ENCODE assay signal across 14 cellular contexts in the genomic region with DNA sequence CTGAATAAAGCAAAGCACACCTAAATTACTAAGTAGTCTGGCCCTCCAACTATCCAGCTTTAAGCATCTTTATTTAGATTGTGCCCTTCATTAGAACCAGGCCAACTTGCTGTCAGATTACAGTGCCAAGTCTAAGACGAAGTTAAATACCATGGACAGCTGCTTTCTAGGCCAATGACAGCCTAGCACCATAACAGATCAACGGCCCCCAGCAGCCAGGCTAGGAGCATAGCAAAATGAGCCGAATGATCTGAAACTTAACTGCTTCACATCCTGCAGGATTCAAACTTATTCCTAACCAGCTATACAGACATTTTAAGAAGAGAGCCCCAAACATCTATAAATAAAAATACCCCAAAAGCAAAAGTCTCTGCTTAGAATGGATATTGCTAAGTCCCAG. TPM values are rescaled to one million over a fixed set of nuclear protein-coding genes. Genes with fewer than 3 reads are reported as not detected.
A peak's percentile ranks its signal among the peaks of the same experiment; 100 is the strongest.
DNase-seq lines count a peak whose midpoint lies in the region; ATAC-seq and TF ChIP-seq lines count a peak whose summit lies in the region.
"Had no signal": no experiment of that assay in that cellular context is flagged by ENCODE, and none has a peak within 500 bp of the region (broad histone marks: within the 10 kb centered on the region; RNA-seq: fewer than 3 reads in every experiment).

No MANE protein-coding gene starts in this region.

- BruUV-seq in Caco-2 (replicated peaks; lab: Mats Ljungman, UMichigan), result no TSS peak

- no peak for TF ChIP-seq POLR2A in heart left ventricle (IDR thresholded peaks at IDR 0.05)

- H3K9me3 ChIP-seq in cardiac muscle cell (ENCODE audit: low read depth), result no peaks in the 10 kb centered on the region
- H3K9me3 ChIP-seq in heart left ventricle, result peaks cover 0 to 3% (median 0%) of the 10 kb centered on the region in 12 donors
- H3K9me3 ChIP-seq in RWPE2 (ENCODE audit: severe bottlenecking), result no peaks in the 10 kb centered on the region
- H3K9me3 ChIP-seq in Caco-2, result no peaks in the 10 kb centered on the region
- H3K9me3 ChIP-seq: left ventricle myocardium inferior had no signal

- intact Hi-C loops in heart left ventricle (cut with DNase I), result no loop called here
- intact Hi-C loops in Caco-2 (cut with micrococcal nuclease; ENCODE audit: unreplicated experiment), result no loop called here

- CTCF ChIA-PET in Caco-2 (lab: Charles Lee) (no interaction called here), GM10248 (lab: Yijun Ruan, JAX) (no interaction called here)

- no peaks in the 10 kb centered on the region for H3K36me3 Mint-ChIP-seq in Caco-2 (ENCODE audit: insufficient read depth, unreplicated experiment)

- H3K27ac ChIP-seq in cardiac muscle cell (no peak overlapping the region), heart left ventricle (no peak overlapping the region), RWPE2 (ENCODE audit: poor library complexity, severe bottlenecking) (no peak overlapping the region), foreskin keratinocyte (no peak overlapping the region)
- H3K27ac ChIP-seq: left ventricle myocardium inferior, stomach had no signal

- no peaks in the 10 kb centered on the region for H3K4me1 Mint-ChIP-seq in Caco-2 (ENCODE audit: low read depth, unreplicated experiment)
- H3K4me1 Mint-ChIP-seq: activated B cell treated with CpG ODN at 0.5 μM for 24 hours had no signal

- no peak overlapping the region for H3K4me3 Mint-ChIP-seq in Caco-2 (ENCODE audit: unreplicated experiment)
- H3K4me3 Mint-ChIP-seq: activated B cell treated with CpG ODN at 0.5 μM for 24 hours had no signal

- H3K36me3 ChIP-seq in cardiac muscle cell (no peaks in the 10 kb centered on the region), heart left ventricle (no peaks in the 10 kb centered on the region), RWPE2 (ENCODE audit: low read depth) (no peaks in the 10 kb centered on the region), Caco-2 (ENCODE audit: control insufficient read depth, insufficient read depth, low read length) (no peaks in the 10 kb centered on the region)
- H3K36me3 ChIP-seq: left ventricle myocardium inferior, stomach had no signal

- H3K4me1 ChIP-seq in cardiac muscle cell (ENCODE audit: low read depth) (no peaks in the 10 kb centered on the region), heart left ventricle (no peaks in the 10 kb centered on the region), RWPE2 (ENCODE audit: insufficient read depth, poor library complexity, severe bottlenecking) (no peaks in the 10 kb centered on the region), foreskin keratinocyte (no peaks in the 10 kb centered on the region), Caco-2 (no peaks in the 10 kb centered on the region)
- H3K4me1 ChIP-seq: left ventricle myocardium inferior, stomach had no signal

- POLR2A ChIA-PET in Caco-2 (lab: Charles Lee) (no interaction called here), GM10248 (lab: Yijun Ruan, JAX) (no interaction called here)

- H3K27me3 Mint-ChIP-seq in Caco-2 (ENCODE audit: insufficient read depth, unreplicated experiment), result peaks cover 6% of the 10 kb centered on the region

- WGBS in heart left ventricle, 4 donors, result 5 to 9% (median 7%) methylated on average over 3 of the region's 3 CpGs

- H3K4me3 ChIP-seq in cardiac muscle cell, result no peak overlapping the region
- H3K4me3 ChIP-seq in heart left ventricle, result no peak overlapping the region
- H3K4me3 ChIP-seq in RWPE2 (ENCODE audit: severe bottlenecking), result no peak overlapping the region
- H3K4me3 ChIP-seq in Caco-2 (ENCODE audit: low read depth, low read length), result no peak overlapping the region
- H3K4me3 ChIP-seq: left ventricle myocardium inferior, stomach had no signal

- H3K27me3 ChIP-seq in cardiac muscle cell (peaks cover 27% of the 10 kb centered on the region), heart left ventricle (peaks cover 0 to 13% (median 0%) of the 10 kb centered on the region in 9 donors), RWPE2 (ENCODE audit: insufficient read depth, poor library complexity, severe bottlenecking) (peaks cover 22% of the 10 kb centered on the region), foreskin keratinocyte (peaks cover 21% of the 10 kb centered on the region), Caco-2 (replicated peaks; ENCODE audit: control insufficient read depth, insufficient read depth, low read length) (no peaks in the 10 kb centered on the region)

- TF ChIP-seq CTCF in cardiac muscle cell (IDR thresholded peaks at IDR 0.05; ENCODE audit: low read depth, low read length) (no peak), heart left ventricle (IDR thresholded peaks at IDR 0.05) (no peak), RWPE2 (IDR thresholded peaks at IDR 0.05; ENCODE audit: poor library complexity, severe bottlenecking) (no peak), foreskin keratinocyte (conservative IDR thresholded peaks at IDR 0.05) (no peak), Caco-2 (IDR thresholded peaks at IDR 0.05; ENCODE audit: insufficient read depth in 1 of 2, low read depth in 1 of 2, low read length in 1 of 2, severe bottlenecking in 1 of 2, unreplicated experiment in 1 of 2) (no peak), GM10248 (IDR thresholded peaks at IDR 0.05; ENCODE audit: control extremely low read depth, extremely low read depth, low read depth, missing control alignments) (no peak)

- H3K27ac Mint-ChIP-seq in Caco-2 (ENCODE audit: unreplicated experiment), result no peak overlapping the region
- H3K27ac Mint-ChIP-seq: activated B cell treated with CpG ODN at 0.5 μM for 24 hours; activated T-helper 2 cell treated with anti-CD3 and anti-CD28 coated beads, Interferon-gamma antibody, Interleukin-2, Interleukin-4, amounts not matched to agents 10 μg/mL and 5 μg/mL and 100 μg/mL, durations not matched to agents 14 hours and 24 hours and 36 hours had no signal

- DNase-seq in cardiac muscle cell (ENCODE audit: low read depth in 1 of 2, low spot score in 1 of 2), result peak; percentile 53 to 77
- DNase-seq in heart left ventricle, result no peak
- DNase-seq in RWPE2 (ENCODE audit: low spot score), result no peak
- no peak for DNase-seq in foreskin keratinocyte
- no peak for DNase-seq in activated effector memory CD4-positive, alpha-beta T cell treated with Interleukin-2 at 50 U/mL for 16 hours
- DNase-seq in Caco-2, result no peak
- no peak for DNase-seq in GM10248 (ENCODE audit: extremely low spot score)
- DNase-seq: activated B cell treated with CpG ODN at 0.5 μM for 24 hours, left ventricle myocardium inferior, stomach had no signal

- no peaks in the 10 kb centered on the region for H3K9me3 Mint-ChIP-seq in Caco-2 (ENCODE audit: unreplicated experiment)
- H3K9me3 Mint-ChIP-seq: activated T-helper 2 cell treated with anti-CD3 and anti-CD28 coated beads, Interferon-gamma antibody, Interleukin-2, Interleukin-4, amounts not matched to agents 10 μg/mL and 5 μg/mL and 100 μg/mL, durations not matched to agents 14 hours and 24 hours and 36 hours had no signal

- ATAC-seq in heart left ventricle (no peak), RWPE2 (ENCODE audit: low read depth) (peak; percentile 44; the same call in 1 of the 3 replicates), foreskin keratinocyte (peak; percentile 65), GM21786 (IDR thresholded peaks at IDR 0.05; ENCODE audit: unreplicated experiment) (no peak)

RNA-seq across cellular contexts. Expression of a gene that starts 6.8 kb away (rescaled TPM):
- total RNA-seq in cardiac muscle cell, result 0.09 TPM in 1 of 2 replicates, not detected in the other
- polyA plus RNA-seq in cardiac muscle cell, result not detected in 2 replicates
- total RNA-seq in heart left ventricle, result under 1 TPM in 6 of 9 donors, not detected in 3; 0.05 to 0.29 (median 0.16) TPM
- under 1 TPM in 1 of 2 donors, not detected in 1; 0.01 TPM for polyA plus RNA-seq in heart left ventricle
- total RNA-seq in foreskin keratinocyte, result not detected in 2 replicates
- polyA plus RNA-seq in foreskin keratinocyte, result not detected in 2 replicates
- 0.07 TPM in 1 of 2 replicates, not detected in the other for total RNA-seq in Caco-2 (2022)
- total RNA-seq: activated B cell treated with CpG ODN at 0.5 μM for 24 hours; activated T-helper 2 cell treated with anti-CD3 and anti-CD28 coated beads, Interferon-gamma antibody, Interleukin-2, Interleukin-4, amounts not matched to agents 10 μg/mL and 5 μg/mL and 100 μg/mL, durations not matched to agents 14 hours and 24 hours and 36 hours; Daoy; left ventricle myocardium inferior; osteocyte had no signal

Comparison
In these comparisons a context has a peak if more than half of its experiments do, and no peak if none do; other contexts are left out.
1. DNase-seq: peak in cardiac muscle cell (2 of 2); none in heart left ventricle (0 of 5), RWPE2 (single experiment), foreskin keratinocyte (0 of 2), activated effector memory CD4-positive, alpha-beta T cell treated with Interleukin-2 at 50 U/mL for 16 hours (single experiment), Caco-2 (0 of 2) and GM10248 (single experiment).
2. ATAC-seq: peak in RWPE2 (single experiment) and foreskin keratinocyte (single experiment); none in heart left ventricle (0 of 4) and GM21786 (single experiment).